In genomic region chr11:130839950-130840666, GRCh38 we compare ENCODE assay signal across 19 cellular contexts.
DNase-seq lines count a peak whose midpoint lies in the region; TF ChIP-seq lines count a peak whose summit lies in the region.
"Had no signal": no experiment of that assay in that cellular context is flagged by ENCODE, and none has a peak within 500 bp of the region (broad histone marks: within the 10 kb centered on the region; RNA-seq: fewer than 3 reads in every experiment).

No MANE protein-coding gene starts in this region.

- peaks cover 2% of the 10 kb centered on the region for H3K27me3 Mint-ChIP-seq in type B pancreatic cell

- peaks cover 10% of the 10 kb centered on the region for H3K4me1 Mint-ChIP-seq in type B pancreatic cell (ENCODE audit: unreplicated experiment)
- H3K4me1 Mint-ChIP-seq: naive thymus-derived CD4-positive, alpha-beta T cell had no signal

- H3K27ac Mint-ChIP-seq in type B pancreatic cell: no peak overlapping the region
- H3K27ac Mint-ChIP-seq: naive thymus-derived CD4-positive, alpha-beta T cell had no signal

- POLR2A ChIA-PET in SK-N-SH (lab: Yijun Ruan, JAX): no interaction called here

- H3K4me3 Mint-ChIP-seq in type B pancreatic cell: no peak overlapping the region
- H3K4me3 Mint-ChIP-seq: naive thymus-derived CD4-positive, alpha-beta T cell had no signal

- in situ Hi-C loops in GM23248 (cut with MboI): loop anchor here (10.0 kb wide), 1 partner anchor 395 kb away; the partner anchor contains the start of gene ADAMTS15

- H3K9me3 Mint-ChIP-seq in type B pancreatic cell: no peaks in the 10 kb centered on the region

- H3K79me2 ChIP-seq in GM23248 (ENCODE audit: insufficient read depth): no peaks in the 10 kb centered on the region
- H3K79me2 ChIP-seq in SK-N-SH (ENCODE audit: insufficient read depth): no peaks in the 10 kb centered on the region

- H3K4me2 ChIP-seq in GM23248 (ENCODE audit: unreplicated experiment): peak overlapping the region; percentile 50
- no peak overlapping the region; the same call in 1 of the 2 replicates for H3K4me2 ChIP-seq in SK-N-SH

- CTCF ChIA-PET in SK-N-SH (lab: Yijun Ruan, JAX): interaction anchor here (0.6 to 2.1 kb wide), 7 partner anchors 22 to 409 kb away, joined by 3 to 18 read pairs (median 5); no protein-coding TSS in a partner anchor

- H3F3A ChIP-seq in GM23248 (ENCODE audit: insufficient read depth): no peaks in the 10 kb centered on the region; the same call in 1 of the 2 replicates
- H3F3A ChIP-seq in SK-N-SH (replicated peaks; ENCODE audit: insufficient read depth): no peaks in the 10 kb centered on the region

- no peak overlapping the region; the same call in 1 of the 2 replicates for H3K27ac ChIP-seq in GM23248
- H3K27ac ChIP-seq in SK-N-SH (ENCODE audit: low read depth in 2 of 2, low read length in 1 of 2): no peak overlapping the region
- H3K27ac ChIP-seq in sigmoid colon: peak overlapping the region in 3 of 4 donors; percentile 45 to 61 (median 46)

- intact Hi-C loops in sigmoid colon (cut with DNase I): loop anchor here (10.0 kb wide), 1 partner anchor 215 kb away; no protein-coding TSS in a partner anchor

- H3K9me2 ChIP-seq in GM23248 (ENCODE audit: insufficient read depth) (no peaks in the 10 kb centered on the region), SK-N-SH (no peaks in the 10 kb centered on the region)

- H2AFZ ChIP-seq in GM23248 (0 out of 2 replicates have a peak overlapping the region, but pooled peaks have one; percentile 30), SK-N-SH (ENCODE audit: low read depth) (peak overlapping the region; percentile 43; the same call in 1 of the 2 replicates)

- no peak overlapping the region; the same call in 1 of the 2 replicates for H3K9ac ChIP-seq in GM23248
- H3K9ac ChIP-seq in SK-N-SH: no peak overlapping the region

- H3K36me3 ChIP-seq in GM23248 (ENCODE audit: low read depth): no peaks in the 10 kb centered on the region
- no peaks in the 10 kb centered on the region for H3K36me3 ChIP-seq in SK-N-SH (replicated peaks in 1 of 2; ENCODE audit: control insufficient read depth in 1 of 2, insufficient read depth in 2 of 2, low read length in 1 of 2)
- H3K36me3 ChIP-seq in sigmoid colon: no peaks in the 10 kb centered on the region
- H3K36me3 ChIP-seq in H7 (replicated peaks; ENCODE audit: control insufficient read depth, insufficient read depth, low read length): no peaks in the 10 kb centered on the region
- H3K36me3 ChIP-seq: Peyer's patch, uterus had no signal

- no peaks in the 10 kb centered on the region for H3K27me3 ChIP-seq in GM23248 (replicated peaks; ENCODE audit: insufficient read depth)
- no peaks in the 10 kb centered on the region for H3K27me3 ChIP-seq in SK-N-SH (ENCODE audit: insufficient read depth)
- no peaks in the 10 kb centered on the region for H3K27me3 ChIP-seq in sigmoid colon
- H3K27me3 ChIP-seq in H7 (ENCODE audit: control insufficient read depth, insufficient read depth, low read length): no peaks in the 10 kb centered on the region
- H3K27me3 ChIP-seq: Peyer's patch, uterus had no signal

- TF ChIP-seq CTCF in SK-N-SH (IDR thresholded peaks at IDR 0.05): no peak
- no peak for TF ChIP-seq CTCF in fibroblast of pulmonary artery (IDR thresholded peaks at IDR 0.05; ENCODE audit: low read length, missing control alignments)
- no peak for TF ChIP-seq CTCF in sigmoid colon (IDR thresholded peaks at IDR 0.05)
- no peak for TF ChIP-seq CTCF in type B pancreatic cell (conservative IDR thresholded peaks at IDR 0.05)

- no peak for TF ChIP-seq POLR2A in sigmoid colon (IDR thresholded peaks at IDR 0.05)

- DNase-seq in GM23248 (peak; percentile 73), SK-N-SH (no peak), fibroblast of pulmonary artery (ENCODE audit: low read depth) (peak; percentile 75), sigmoid colon (no peak), H7 (no peak), type B pancreatic cell (ENCODE audit: extremely low spot score, unreplicated experiment) (no peak), T-helper 9 cell (no peak)
- DNase-seq in activated CD4-positive, CD25-positive, alpha-beta regulatory T cell treated with anti-CD3 and anti-CD28 coated beads, Interleukin-2, amount 50 U/mL, for 72 hours: no peak
- DNase-seq: activated CD4-positive, CD25-positive, alpha-beta regulatory T cell; central memory CD4-positive, alpha-beta T cell; hippocampal formation; Kasumi-1; naive thymus-derived CD4-positive, alpha-beta T cell; NCI-H1694 treated with DMSO at 0.1 percent for 48 hours; NCI-H510A treated with DMSO at 0.1 percent for 48 hours; Peyer's patch; stimulated activated CD4-positive, alpha-beta T cell treated with anti-CD3 and anti-CD28 coated beads, Interleukin-4, amount 100 ng/mL, for 4 hours; T-helper 1 cell; uterus had no signal

- H3K4me3 ChIP-seq in GM23248: no peak overlapping the region
- H3K4me3 ChIP-seq in SK-N-SH (ENCODE audit: low read depth in 2 of 2, low read length in 1 of 2): no peak overlapping the region
- no peak overlapping the region for H3K4me3 ChIP-seq in fibroblast of pulmonary artery (replicated peaks; ENCODE audit: low read depth, low read length)
- H3K4me3 ChIP-seq in sigmoid colon: no peak overlapping the region
- no peak overlapping the region for H3K4me3 ChIP-seq in H7 (ENCODE audit: insufficient read depth, low read depth, low read length)
- H3K4me3 ChIP-seq: Peyer's patch, uterus had no signal

- no peaks in the 10 kb centered on the region for H3K36me3 Mint-ChIP-seq in type B pancreatic cell

- H4K20me1 ChIP-seq in GM23248 (ENCODE audit: insufficient read depth) (no peaks in the 10 kb centered on the region), SK-N-SH (ENCODE audit: insufficient read depth) (no peaks in the 10 kb centered on the region)

- H3K9me3 ChIP-seq in GM23248 (ENCODE audit: low read depth) (no peaks in the 10 kb centered on the region), SK-N-SH (no peaks in the 10 kb centered on the region), sigmoid colon (no peaks in the 10 kb centered on the region)
- H3K9me3 ChIP-seq: Peyer's patch, uterus had no signal

- TF ChIP-seq EP300 in SK-N-SH (IDR thresholded peaks at IDR 0.05; ENCODE audit: borderline replicate concordance in 1 of 2, low read depth in 1 of 2, low read length in 1 of 2) (no peak), sigmoid colon (IDR thresholded peaks at IDR 0.05) (no peak)

- WGBS in GM23248 (ENCODE audit: low coverage in 1 of 2, low lambda C conversion rate in 2 of 2, missing lambda C conversion rate in 2 of 2), 2 experiments: 7 to 14% methylated on average over 3 of the region's 3 CpGs
- WGBS in SK-N-SH (ENCODE audit: low lambda C conversion rate): 37% methylated on average over 3 of the region's 3 CpGs
- 47 to 54% methylated on average over 3 of the region's 3 CpGs for WGBS in sigmoid colon, 2 donors

- H3K4me1 ChIP-seq in GM23248 (ENCODE audit: insufficient read depth) (peaks cover 17% of the 10 kb centered on the region), SK-N-SH (ENCODE audit: control insufficient read depth in 1 of 2, insufficient read depth in 2 of 2, low read depth in 1 of 2, low read length in 1 of 2) (no peaks in the 10 kb centered on the region), sigmoid colon (peaks cover 0 to 15% (median 13%) of the 10 kb centered on the region in 4 donors)
- H3K4me1 ChIP-seq: uterus had no signal

- TF ChIP-seq RAD21 in SK-N-SH (IDR thresholded peaks at IDR 0.05; ENCODE audit: low read length): no peak

TF ChIP-seq in SK-N-SH, 30 proteins besides CTCF, POLR2A, EP300 and RAD21:
- no peak for TF ChIP-seq SMC3 (IDR thresholded peaks at IDR 0.05; ENCODE audit: low read depth, low read length)
- no peak for TF ChIP-seq FOSL2 (IDR thresholded peaks at IDR 0.05; ENCODE audit: borderline replicate concordance, low read depth)
- no peak for TF ChIP-seq IRF3 (IDR thresholded peaks at IDR 0.05; ENCODE audit: low read depth, low read length)
- no peak for TF ChIP-seq MEF2A (IDR thresholded peaks at IDR 0.05; ENCODE audit: borderline replicate concordance, low read depth)
- TF ChIP-seq EZH2phosphoT487 (IDR thresholded peaks at IDR 0.05; ENCODE audit: borderline replicate concordance, low read depth): no peak
- no peak for TF ChIP-seq MAX (IDR thresholded peaks at IDR 0.05; ENCODE audit: low read depth)
- TF ChIP-seq FOXM1 (IDR thresholded peaks at IDR 0.05; ENCODE audit: low read depth): no peak
- TF ChIP-seq NFIC (IDR thresholded peaks at IDR 0.05; ENCODE audit: borderline replicate concordance): no peak
- TF ChIP-seq USF1 (IDR thresholded peaks at IDR 0.05; ENCODE audit: borderline replicate concordance, low read depth): no peak
- no peak for TF ChIP-seq RCOR1 (IDR thresholded peaks at IDR 0.05; ENCODE audit: low read length)
- no peak for TF ChIP-seq YY1 (IDR thresholded peaks at IDR 0.05; ENCODE audit: low read depth)
- no peak for TF ChIP-seq NRF1 (IDR thresholded peaks at IDR 0.05; ENCODE audit: low read depth, low read length)

Comparison
In these comparisons a context has a peak if more than half of its experiments do, and no peak if none do; other contexts are left out.
1. DNase-seq: peak in GM23248 (single experiment) and fibroblast of pulmonary artery (single experiment); none in SK-N-SH (single experiment), sigmoid colon (single experiment), H7 (single experiment), activated CD4-positive, CD25-positive, alpha-beta regulatory T cell treated with anti-CD3 and anti-CD28 coated beads, Interleukin-2, amount 50 U/mL, for 72 hours (single experiment), type B pancreatic cell (single experiment) and T-helper 9 cell (single experiment).
2. H3K27ac ChIP-seq: peak in sigmoid colon (3 of 4); none in GM23248 (single experiment) and SK-N-SH (0 of 2).